In genomic region chr14:102878174-102878969, GRCh38 we compare ENCODE assay signal across 1 cellular context.
TF ChIP-seq lines count a peak whose summit lies in the region.

No MANE protein-coding gene starts in this region.

TF ChIP-seq in HEK293, 187 proteins besides CTCF, POLR2A, EP300 and RAD21 (continued from another document):
- TF ChIP-seq ZBTB20 (tag by site-specific recombination; IDR thresholded peaks at IDR 0.05): peak; percentile 42; the same call in 1 of the 2 replicates
- peak; percentile 100 for TF ChIP-seq ZFHX2 (tag by site-specific recombination; conservative IDR thresholded peaks at IDR 0.05)
